ENCODE assay signal across 32 cellular contexts in genomic region chr14:30585204-30585603, GRCh38.
"Had no signal": no experiment of that assay in that cellular context is flagged by ENCODE, and none has a peak within 500 bp of the region (broad histone marks: within the 10 kb centered on the region; RNA-seq: fewer than 3 reads in every experiment).

No MANE protein-coding gene starts in this region.

- DNase-seq: activated CD4-positive, alpha-beta memory T cell treated with anti-CD3 and anti-CD28 coated beads, Interleukin-2, amount 10 ng/mL, durations not matched to agents 7 days and 5 days; activated CD4-positive, alpha-beta T cell treated with anti-CD3 and anti-CD28 coated beads for 1 hour; activated CD4-positive, alpha-beta T cell treated with anti-CD3 and anti-CD28 coated beads for 36 hours; activated CD4-positive, alpha-beta T cell treated with anti-CD3 and anti-CD28 coated beads for 48 hours; activated CD4-positive, alpha-beta T cell treated with anti-CD3 and anti-CD28 coated beads, Interleukin-2, amount 10 ng/mL, durations not matched to agents 7 days and 5 days; activated CD4-positive, alpha-beta T cell treated with anti-CD3 and anti-CD28 coated beads, Interleukin-2, amount 50 U/mL, for 48 hours; activated CD4-positive, CD25-positive, alpha-beta regulatory T cell; activated CD8-positive, alpha-beta memory T cell treated with anti-CD3 and anti-CD28 coated beads for 24 hours; activated CD8-positive, alpha-beta memory T cell treated with anti-CD3 and anti-CD28 coated beads, Interleukin-2, amount 10 ng/mL, durations not matched to agents 7 days and 5 days; activated CD8-positive, alpha-beta memory T cell treated with anti-CD3 and anti-CD28 coated beads, Interleukin-2, amount 50 U/mL, for 48 hours; activated CD8-positive, alpha-beta T cell treated with anti-CD3 and anti-CD28 coated beads, Interleukin-2, amount 10 ng/mL, durations not matched to agents 7 days and 5 days; activated effector memory CD4-positive, alpha-beta T cell treated with Interleukin-2 at 50 U/mL for 16 hours; activated gamma-delta T cell; activated naive CD4-positive, alpha-beta T cell treated with anti-CD3 and anti-CD28 coated beads, Interleukin-2, amount 10 ng/mL, durations not matched to agents 7 days and 5 days; activated naive CD4-positive, alpha-beta T cell treated with Interleukin-2 at 50 U/mL for 16 hours; activated naive CD8-positive, alpha-beta T cell treated with anti-CD3 and anti-CD28 coated beads, Interleukin-2, amount 10 ng/mL, durations not matched to agents 7 days and 5 days; activated naive CD8-positive, alpha-beta T cell treated with anti-CD3 and anti-CD28 coated beads, Interleukin-2, amount 50 U/mL, for 24 hours; activated T-cell treated with anti-CD3 and anti-CD28 coated beads, Interleukin-2, amount 50 U/mL, for 24 hours; activated T-cell treated with anti-CD3 and anti-CD28 coated beads, Interleukin-2, amount 50 U/mL, for 48 hours; amygdala; anterior cingulate cortex; caudate nucleus; cerebellar nuclear complex; T-helper 2 cell; T-helper 9 cell; WERI-Rb-1 had no signal

- H3K27me3 ChIP-seq: ascending aorta, cardiac muscle cell had no signal

- ATAC-seq: activated CD4-positive, alpha-beta T cell treated with anti-CD3 and anti-CD28 coated beads for 36 hours; activated CD4-positive, CD25-positive, alpha-beta regulatory T cell treated with anti-CD3 and anti-CD28 coated beads, Interleukin-2, amount 50 U/mL, for 24 hours; activated CD8-positive, alpha-beta memory T cell treated with anti-CD3 and anti-CD28 coated beads, Interleukin-2, amount 10 ng/mL, durations not matched to agents 7 days and 5 days; activated CD8-positive, alpha-beta T cell treated with anti-CD3 and anti-CD28 coated beads, Interleukin-2, amount 10 ng/mL, durations not matched to agents 7 days and 5 days; activated naive CD8-positive, alpha-beta T cell treated with anti-CD3 and anti-CD28 coated beads, Interleukin-2, amount 50 U/mL, for 24 hours; WTC11 had no signal

- FAIRE-seq: bronchial epithelial cell, TTC549 had no signal

- H3K9me3 ChIP-seq: ascending aorta had no signal

- H3K4me3 ChIP-seq: ascending aorta, cardiac muscle cell had no signal

- H3K4me1 ChIP-seq: ascending aorta had no signal

- H3K27ac ChIP-seq: ascending aorta, cardiac muscle cell, WERI-Rb-1 had no signal
